In the genomic region with DNA sequence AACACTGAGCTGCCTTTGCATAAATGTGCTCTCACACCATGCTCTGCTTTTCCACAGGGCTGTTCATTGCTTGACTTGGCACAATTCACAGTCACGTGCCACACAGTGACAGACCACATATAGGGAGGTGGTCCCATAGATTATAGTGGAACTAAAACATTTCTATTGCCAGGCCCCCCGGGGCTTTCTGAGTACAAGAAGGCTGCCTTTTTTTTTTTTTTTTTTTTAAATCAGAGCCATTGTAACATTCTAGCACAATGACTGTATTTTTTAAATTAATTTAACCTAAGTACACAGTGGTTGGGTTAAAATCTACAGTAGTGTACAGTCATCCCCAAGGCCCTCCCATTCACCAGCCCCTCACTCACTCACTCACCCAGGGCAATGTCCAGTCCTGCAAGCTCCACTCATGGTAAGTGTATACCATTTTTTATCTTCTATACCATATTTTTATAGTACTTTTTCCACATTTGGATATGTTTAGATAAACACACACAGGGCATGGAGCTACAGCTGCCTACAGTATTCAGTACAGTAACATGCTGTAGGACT, we compare ENCODE assay signal across 18 cellular contexts.
DNase-seq lines count a peak whose midpoint lies in the region; TF ChIP-seq lines count a peak whose summit lies in the region.
"Had no signal": no experiment of that assay in that cellular context is flagged by ENCODE, and none has a peak within 500 bp of the region (broad histone marks: within the 10 kb centered on the region; RNA-seq: fewer than 3 reads in every experiment).

No MANE protein-coding gene starts in this region.

- no peaks in the 10 kb centered on the region for H3K36me3 ChIP-seq in GM23248 (ENCODE audit: low read depth)
- H3K36me3 ChIP-seq in Karpas-422 (ENCODE audit: insufficient read depth, low read length) = no peaks in the 10 kb centered on the region
- H3K36me3 ChIP-seq: SJCRH30 had no signal

- 49 to 58% methylated on average over 2 of the region's 2 CpGs for WGBS in GM23248 (ENCODE audit: low coverage in 1 of 2, low lambda C conversion rate in 2 of 2, missing lambda C conversion rate in 2 of 2), 2 experiments

- H2AFZ ChIP-seq in GM23248 = no peak overlapping the region
- no peak overlapping the region for H2AFZ ChIP-seq in Karpas-422 (ENCODE audit: low read length)

- H3K27ac ChIP-seq in GM23248 = peak overlapping the region; percentile 95
- no peak overlapping the region for H3K27ac ChIP-seq in Karpas-422 (ENCODE audit: low read length)
- H3K27ac ChIP-seq: SJCRH30 had no signal

- peaks cover 15% of the 10 kb centered on the region for H3F3A ChIP-seq in GM23248 (ENCODE audit: insufficient read depth)

- H3K4me3 ChIP-seq in GM23248 (no peak overlapping the region), Karpas-422 (ENCODE audit: low read length) (no peak overlapping the region)
- H3K4me3 ChIP-seq: SJCRH30 had no signal

- no peaks in the 10 kb centered on the region for H3K36me3 Mint-ChIP-seq in T-helper 2 cell treated with Interferon-gamma antibody and Interleukin-4, amounts not matched to agents 5 μg/mL and 100 μg/mL, for 36 hours (ENCODE audit: low read depth)
- no peaks in the 10 kb centered on the region for H3K36me3 Mint-ChIP-seq in mesothelial cell of epicardium
- H3K36me3 Mint-ChIP-seq: natural killer cell had no signal

- H3K4me1 ChIP-seq in GM23248 (ENCODE audit: insufficient read depth) = peaks cover 30% of the 10 kb centered on the region
- H3K4me1 ChIP-seq in Karpas-422 (ENCODE audit: low read length) = no peaks in the 10 kb centered on the region; the same call in 1 of the 2 replicates
- H3K4me1 ChIP-seq: Caco-2, SJCRH30 had no signal

- H4K20me1 ChIP-seq in GM23248 (ENCODE audit: insufficient read depth) = no peaks in the 10 kb centered on the region
- no peaks in the 10 kb centered on the region for H4K20me1 ChIP-seq in Karpas-422 (ENCODE audit: insufficient read depth, low read depth, low read length)

- no peaks in the 10 kb centered on the region for H3K27me3 Mint-ChIP-seq in T-helper 2 cell treated with Interferon-gamma antibody and Interleukin-4, amounts not matched to agents 5 μg/mL and 100 μg/mL, for 36 hours (ENCODE audit: low read depth)
- no peaks in the 10 kb centered on the region for H3K27me3 Mint-ChIP-seq in mesothelial cell of epicardium (ENCODE audit: low read depth)

- no peaks in the 10 kb centered on the region for H3K9me3 Mint-ChIP-seq in T-helper 2 cell treated with Interferon-gamma antibody and Interleukin-4, amounts not matched to agents 5 μg/mL and 100 μg/mL, for 36 hours
- peaks cover 5% of the 10 kb centered on the region for H3K9me3 Mint-ChIP-seq in mesothelial cell of epicardium
- H3K9me3 Mint-ChIP-seq: natural killer cell had no signal

- in situ Hi-C loops in GM23248 (cut with MboI) = loop anchor here (25.0 kb wide), 1 partner anchor 405 kb away; the partner anchor contains the start of gene PRLH

- no peaks in the 10 kb centered on the region for H3K9me3 ChIP-seq in GM23248 (ENCODE audit: low read depth)
- H3K9me3 ChIP-seq in Karpas-422 (ENCODE audit: low read length) = no peaks in the 10 kb centered on the region
- H3K9me3 ChIP-seq: Caco-2, SJCRH30 had no signal

- no peak overlapping the region for H3K4me2 ChIP-seq in GM23248 (ENCODE audit: unreplicated experiment)
- no peak overlapping the region for H3K4me2 ChIP-seq in Karpas-422 (ENCODE audit: low read depth, low read length, poor library complexity, severe bottlenecking)

- no peak for TF ChIP-seq CTCF in mesothelial cell of epicardium (IDR thresholded peaks at IDR 0.05; ENCODE audit: unreplicated experiment)

- DNase-seq in GM23248 = peak; percentile 31
- peak; percentile 74 for DNase-seq in RPMI7951 (ENCODE audit: low read depth)
- peak; percentile 49 for DNase-seq in fibroblast of gingiva (ENCODE audit: low read depth)
- peak; percentile 97 for DNase-seq in smooth muscle cell of the brain vasculature (ENCODE audit: low read depth, low spot score)
- no peak for DNase-seq in T-helper 2 cell treated with Interferon-gamma antibody and Interleukin-4, amounts not matched to agents 5 μg/mL and 100 μg/mL, for 36 hours (ENCODE audit: low spot score)
- no peak for DNase-seq in mesothelial cell of epicardium (ENCODE audit: low spot score in 2 of 2, unreplicated experiment in 2 of 2)
- no peak for DNase-seq in Karpas-422
- DNase-seq: activated CD4-positive, CD25-positive, alpha-beta regulatory T cell; Caco-2; cortex of kidney; head of caudate nucleus; mammary epithelial cell; natural killer cell; NCI-H187; NCI-H446; SJCRH30; stimulated activated naive CD4-positive, alpha-beta T cell had no signal

- H3K27me3 ChIP-seq in GM23248 (replicated peaks; ENCODE audit: insufficient read depth) = no peaks in the 10 kb centered on the region
- H3K27me3 ChIP-seq in Karpas-422 (ENCODE audit: low read length) = no peaks in the 10 kb centered on the region

- peaks cover 14% of the 10 kb centered on the region for H3K4me1 Mint-ChIP-seq in T-helper 2 cell treated with Interferon-gamma antibody and Interleukin-4, amounts not matched to agents 5 μg/mL and 100 μg/mL, for 36 hours (ENCODE audit: low read depth)
- H3K4me1 Mint-ChIP-seq in mesothelial cell of epicardium = peaks cover 6% of the 10 kb centered on the region

- H3K4me3 Mint-ChIP-seq in T-helper 2 cell treated with Interferon-gamma antibody and Interleukin-4, amounts not matched to agents 5 μg/mL and 100 μg/mL, for 36 hours = no peak overlapping the region
- H3K4me3 Mint-ChIP-seq in mesothelial cell of epicardium = no peak overlapping the region
- H3K4me3 Mint-ChIP-seq: natural killer cell had no signal

- no peak overlapping the region for H3K27ac Mint-ChIP-seq in T-helper 2 cell treated with Interferon-gamma antibody and Interleukin-4, amounts not matched to agents 5 μg/mL and 100 μg/mL, for 36 hours
- H3K27ac Mint-ChIP-seq in mesothelial cell of epicardium = no peak overlapping the region
- H3K27ac Mint-ChIP-seq: activated T-helper 2 cell treated with anti-CD3 and anti-CD28 coated beads, Interferon-gamma antibody, Interleukin-2, Interleukin-4, amounts not matched to agents 10 μg/mL and 5 μg/mL and 100 μg/mL, durations not matched to agents 14 hours and 24 hours and 36 hours; natural killer cell had no signal

- no peaks in the 10 kb centered on the region for H3K79me2 ChIP-seq in GM23248 (ENCODE audit: insufficient read depth)
- no peaks in the 10 kb centered on the region for H3K79me2 ChIP-seq in Karpas-422 (ENCODE audit: low read length)

- H3K9me2 ChIP-seq in GM23248 (ENCODE audit: insufficient read depth) (no peaks in the 10 kb centered on the region), Karpas-422 (replicated peaks; ENCODE audit: insufficient read depth, low read length) (no peaks in the 10 kb centered on the region)

- H3K9ac ChIP-seq in GM23248 (peak overlapping the region; percentile 85), Karpas-422 (ENCODE audit: low read length) (no peak overlapping the region)

Comparison
In these comparisons a context has a peak if more than half of its experiments do, and no peak if none do; other contexts are left out.
1. DNase-seq: peak in GM23248 (single experiment), RPMI7951 (single experiment), fibroblast of gingiva (single experiment) and smooth muscle cell of the brain vasculature (single experiment); none in T-helper 2 cell treated with Interferon-gamma antibody and Interleukin-4, amounts not matched to agents 5 μg/mL and 100 μg/mL, for 36 hours (single experiment), mesothelial cell of epicardium (0 of 2) and Karpas-422 (single experiment).